Comparison of ENCODE assay signal across 24 cellular contexts in the genomic region with DNA sequence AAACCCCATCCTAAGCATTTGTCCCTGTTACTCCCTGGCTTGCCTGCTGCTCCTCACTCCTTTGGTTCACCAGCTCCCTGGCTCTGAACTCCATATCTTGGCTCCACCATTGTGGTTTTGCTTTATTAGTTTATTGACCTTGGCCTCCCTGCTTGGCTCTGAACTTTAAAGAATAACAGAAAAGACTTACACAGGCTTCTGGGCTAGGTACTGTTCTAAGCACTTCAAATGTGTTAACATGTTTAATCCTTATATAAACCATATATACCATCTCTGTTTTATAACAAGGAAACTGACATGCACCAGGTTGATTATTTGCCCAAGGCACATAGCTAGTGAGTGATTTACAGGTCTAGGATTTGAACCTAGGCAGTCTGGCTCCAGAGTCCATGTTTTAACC.
"Had no signal": no experiment of that assay in that cellular context is flagged by ENCODE, and none has a peak within 500 bp of the region (broad histone marks: within the 10 kb centered on the region; RNA-seq: fewer than 3 reads in every experiment).

No MANE protein-coding gene starts in this region.

- H3K27ac Mint-ChIP-seq: activated naive CD4-positive, alpha-beta T cell treated with anti-CD3 and anti-CD28 coated beads, Interleukin-2, amount 50 U/mL, for 24 hours; natural killer cell; stimulated activated naive CD8-positive, alpha-beta T cell treated with anti-CD3 and anti-CD28 coated beads, Interleukin-15, Interleukin-2, amounts not matched to agents 100 ng/mL and 50 ng/mL, for 24 hours; T-cell; T-helper 2 cell treated with Interferon-gamma antibody and Interleukin-4, amounts not matched to agents 5 μg/mL and 100 μg/mL, for 36 hours had no signal

- H3K9me3 ChIP-seq: ascending aorta, breast epithelium, esophagus muscularis mucosa, heart right ventricle, neutrophil, pancreas, sigmoid colon, suprapubic skin, uterus had no signal

- H3K27ac ChIP-seq: ascending aorta, breast epithelium, coronary artery, esophagus muscularis mucosa, heart right ventricle, neutrophil, pancreas, suprapubic skin, uterus, VCaP had no signal

- H3K4me3 ChIP-seq: ascending aorta, breast epithelium, coronary artery, esophagus muscularis mucosa, heart right ventricle, pancreas, sigmoid colon, suprapubic skin, uterus had no signal

- H3K4me1 Mint-ChIP-seq: activated naive CD4-positive, alpha-beta T cell treated with anti-CD3 and anti-CD28 coated beads, Interleukin-2, amount 50 U/mL, for 24 hours; natural killer cell; T-cell had no signal

- H3K27me3 ChIP-seq: ascending aorta, breast epithelium, esophagus muscularis mucosa, heart right ventricle, neutrophil, pancreas, sigmoid colon, uterus had no signal

- DNase-seq: activated CD4-positive, CD25-positive, alpha-beta regulatory T cell treated with anti-CD3 and anti-CD28 coated beads, Interleukin-2, amount 50 U/mL, for 72 hours; activated gamma-delta T cell treated with Interleukin-2 at 50 U/mL for 16 hours; activated T-cell treated with anti-CD3 and anti-CD28 coated beads, Interleukin-2, amount 50 U/mL, for 1 hour; heart right ventricle; islet precursor cell; natural killer cell; pancreas; sigmoid colon; stimulated activated CD4-positive, alpha-beta T cell treated with anti-CD3 and anti-CD28 coated beads, Interleukin-4, amount 100 ng/mL, for 1 hour; T-cell; trophoblast cell; uterus had no signal

- H3K36me3 ChIP-seq: ascending aorta, breast epithelium, esophagus muscularis mucosa, heart right ventricle, pancreas, sigmoid colon, suprapubic skin, uterus had no signal

- ATAC-seq: left lobe of liver, natural killer cell, pancreas, SK-N-SH treated with all-trans-retinoic acid at 6 μM for 48 hours, T-cell had no signal

- H3K4me3 Mint-ChIP-seq: activated naive CD4-positive, alpha-beta T cell treated with anti-CD3 and anti-CD28 coated beads, Interleukin-2, amount 50 U/mL, for 24 hours; natural killer cell; stimulated activated naive CD8-positive, alpha-beta T cell treated with anti-CD3 and anti-CD28 coated beads, Interleukin-15, Interleukin-2, amounts not matched to agents 100 ng/mL and 50 ng/mL, for 24 hours; T-cell; T-helper 2 cell treated with Interferon-gamma antibody and Interleukin-4, amounts not matched to agents 5 μg/mL and 100 μg/mL, for 36 hours had no signal

- H3K36me3 Mint-ChIP-seq: activated naive CD4-positive, alpha-beta T cell treated with anti-CD3 and anti-CD28 coated beads, Interleukin-2, amount 50 U/mL, for 24 hours; natural killer cell; T-cell had no signal

- H3K4me1 ChIP-seq: breast epithelium, heart right ventricle, pancreas, suprapubic skin, uterus had no signal

- H3K9me3 Mint-ChIP-seq: activated naive CD4-positive, alpha-beta T cell treated with anti-CD3 and anti-CD28 coated beads, Interleukin-2, amount 50 U/mL, for 24 hours; natural killer cell; stimulated activated naive CD8-positive, alpha-beta T cell treated with anti-CD3 and anti-CD28 coated beads, Interleukin-15, Interleukin-2, amounts not matched to agents 100 ng/mL and 50 ng/mL, for 24 hours; T-cell; T-helper 2 cell treated with Interferon-gamma antibody and Interleukin-4, amounts not matched to agents 5 μg/mL and 100 μg/mL, for 36 hours had no signal

- H3K27me3 Mint-ChIP-seq: activated naive CD4-positive, alpha-beta T cell treated with anti-CD3 and anti-CD28 coated beads, Interleukin-2, amount 50 U/mL, for 24 hours; stimulated activated naive CD8-positive, alpha-beta T cell treated with anti-CD3 and anti-CD28 coated beads, Interleukin-15, Interleukin-2, amounts not matched to agents 100 ng/mL and 50 ng/mL, for 24 hours; T-cell had no signal
